ENCODE assay signal across 1 cellular context in genomic region chr20:19996970-19997369, GRCh38.
TF ChIP-seq lines count a peak whose summit lies in the region.

No MANE protein-coding gene starts in this region.

TF ChIP-seq in WTC11, 78 proteins besides CTCF, POLR2A, EP300 and RAD21 (continued from another document):
- TF ChIP-seq, protein P1, sequence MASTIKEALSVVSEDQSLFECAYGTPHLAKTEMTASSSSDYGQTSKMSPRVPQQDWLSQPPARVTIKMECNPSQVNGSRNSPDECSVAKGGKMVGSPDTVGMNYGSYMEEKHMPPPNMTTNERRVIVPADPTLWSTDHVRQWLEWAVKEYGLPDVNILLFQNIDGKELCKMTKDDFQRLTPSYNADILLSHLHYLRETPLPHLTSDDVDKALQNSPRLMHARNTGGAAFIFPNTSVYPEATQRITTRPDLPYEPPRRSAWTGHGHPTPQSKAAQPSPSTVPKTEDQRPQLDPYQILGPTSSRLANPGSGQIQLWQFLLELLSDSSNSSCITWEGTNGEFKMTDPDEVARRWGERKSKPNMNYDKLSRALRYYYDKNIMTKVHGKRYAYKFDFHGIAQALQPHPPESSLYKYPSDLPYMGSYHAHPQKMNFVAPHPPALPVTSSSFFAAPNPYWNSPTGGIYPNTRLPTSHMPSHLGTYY (CRISPR knock-in tag; IDR thresholded peaks at IDR 0.05): no peak
TF ChIP-seq in WTC11: peak in this region for 0.
